In genomic region chrX:12673487-12673886, GRCh38 we compare ENCODE assay signal across 25 cellular contexts.
"Had no signal": no experiment of that assay in that cellular context is flagged by ENCODE, and none has a peak within 500 bp of the region (broad histone marks: within the 10 kb centered on the region; RNA-seq: fewer than 3 reads in every experiment).

No MANE protein-coding gene starts in this region.

- DNase-seq: activated B cell treated with CpG ODN at 0.5 μM for 24 hours; activated CD4-positive, alpha-beta T cell treated with anti-CD3 and anti-CD28 coated beads for 48 hours; activated CD4-positive, alpha-beta T cell treated with anti-CD3 and anti-CD28 coated beads, Interleukin-2, amount 50 U/mL, for 1 hour; activated CD4-positive, alpha-beta T cell treated with anti-CD3 and anti-CD28 coated beads, Interleukin-2, amount 50 U/mL, for 48 hours; activated CD8-positive, alpha-beta memory T cell treated with anti-CD3 and anti-CD28 coated beads for 24 hours; activated CD8-positive, alpha-beta T cell treated with anti-CD3 and anti-CD28 coated beads for 36 hours; activated gamma-delta T cell; activated naive CD4-positive, alpha-beta T cell; activated naive CD4-positive, alpha-beta T cell treated with anti-CD3 and anti-CD28 coated beads, Interleukin-2, amount 10 ng/mL, durations not matched to agents 7 days and 5 days; activated naive CD8-positive, alpha-beta T cell treated with anti-CD3 and anti-CD28 coated beads, Interleukin-2, amount 10 ng/mL, durations not matched to agents 7 days and 5 days; activated T-cell treated with anti-CD3 and anti-CD28 coated beads, Interleukin-2, amount 50 U/mL, for 48 hours; cortex of kidney; dermis blood vessel endothelial cell; effector CD4-positive, alpha-beta T cell; effector memory CD8-positive, alpha-beta T cell; erythroblast; foreskin melanocyte; heart right ventricle had no signal

- H3K27ac ChIP-seq: ascending aorta, breast epithelium, esophagus muscularis mucosa, gastroesophageal sphincter, heart right ventricle, VCaP had no signal

- H3K36me3 ChIP-seq: ascending aorta, breast epithelium, esophagus muscularis mucosa, gastroesophageal sphincter, heart right ventricle had no signal

- H3K27me3 ChIP-seq: ascending aorta, esophagus muscularis mucosa, gastroesophageal sphincter had no signal

- FAIRE-seq: colon had no signal

- H3K4me3 ChIP-seq: ascending aorta, breast epithelium, esophagus muscularis mucosa, gastroesophageal sphincter, heart right ventricle had no signal

- H3K9me3 ChIP-seq: ascending aorta, gastroesophageal sphincter had no signal

- H3K4me1 ChIP-seq: ascending aorta, breast epithelium, esophagus muscularis mucosa, gastroesophageal sphincter, heart right ventricle had no signal

- ATAC-seq: activated CD4-positive, CD25-positive, alpha-beta regulatory T cell treated with anti-CD3 and anti-CD28 coated beads, Interleukin-2, amount 50 U/mL, for 24 hours; activated CD8-positive, alpha-beta T cell treated with anti-CD3 and anti-CD28 coated beads for 36 hours; effector memory CD8-positive, alpha-beta T cell; gastroesophageal sphincter; heart right ventricle had no signal
